In the genomic region with DNA sequence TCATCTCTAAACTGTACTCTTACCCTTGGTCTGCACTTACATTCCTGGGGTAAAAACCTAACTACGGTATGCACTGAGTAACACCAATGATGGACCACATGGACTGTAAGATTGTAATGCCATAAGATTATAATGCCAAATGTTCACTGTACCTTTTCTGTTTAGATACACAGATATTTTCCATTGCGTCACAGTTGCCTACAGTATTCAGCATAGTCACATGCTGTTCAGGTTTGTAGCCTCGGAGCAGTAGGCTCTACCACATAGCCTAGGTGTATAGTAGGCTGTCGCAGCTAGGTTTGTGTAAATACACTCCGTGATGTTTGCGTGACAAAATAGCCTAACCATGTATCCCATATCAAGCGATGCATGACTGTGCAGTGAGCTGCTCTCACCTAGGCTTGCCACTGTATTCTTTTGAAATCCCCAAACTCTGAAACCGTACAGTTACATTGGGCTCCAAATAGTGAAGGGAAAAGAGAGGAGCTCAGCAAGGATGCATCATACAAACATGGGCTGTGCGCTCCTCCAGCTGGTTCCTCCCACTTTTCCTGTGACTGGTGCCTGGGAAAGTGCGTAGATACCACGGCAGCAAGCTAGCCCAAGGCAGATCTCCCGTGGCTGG, we compare ENCODE assay signal across 11 cellular contexts. TPM values are rescaled to one million over a fixed set of nuclear protein-coding genes. Genes with fewer than 3 reads are reported as not detected.
DNase-seq lines count a peak whose midpoint lies in the region; ATAC-seq, FAIRE-seq and TF ChIP-seq lines count a peak whose summit lies in the region.
"Had no signal": no experiment of that assay in that cellular context is flagged by ENCODE, and none has a peak within 500 bp of the region (broad histone marks: within the 10 kb centered on the region; RNA-seq: fewer than 3 reads in every experiment).

No MANE protein-coding gene starts in this region.

- peak; percentile 26 to 71 for DNase-seq in A549 (ENCODE audit: low read depth in 1 of 2, low spot score in 1 of 2)
- peak; percentile 92 for DNase-seq in dermis blood vessel endothelial cell
- peak; percentile 26 for DNase-seq in lung (ENCODE audit: low spot score)
- DNase-seq in NCI-H146 treated with DMSO at 0.1 percent for 48 hours (lab: John Stamatoyannopoulos, UW; ENCODE audit: unreplicated experiment): no peak
- no peak for DNase-seq in retina
- DNase-seq in NCI-H2171 treated with DMSO at 0.1 percent for 48 hours (lab: John Stamatoyannopoulos, UW): no peak
- no peak for DNase-seq in cortex of kidney (lab: John Stamatoyannopoulos, UW)
- DNase-seq: AML-193, NCI-H524, WERI-Rb-1 had no signal

- peak overlapping the region; percentile 84 for H3K4me2 ChIP-seq in A549

- POLR2A ChIA-PET in A549 (lab: Yijun Ruan, JAX): interaction anchor here (1.0 to 2.3 kb wide), 4 partner anchors 19 to 150 kb away, joined by 4 to 19 read pairs (median 8); partner anchors contain the start of genes CDC20, CFAP57 and EBNA1BP2

- TF ChIP-seq RAD21 in A549 (conservative IDR thresholded peaks at IDR 0.05 in 1 of 2, IDR thresholded peaks at IDR 0.05 in 1 of 2): no peak

- CTCF ChIA-PET in A549 (lab: Yijun Ruan, JAX): interaction anchor here (2.4 kb wide), 1 partner anchor 19 kb away, joined by 9 read pairs; no protein-coding TSS in a partner anchor

- H3K36me3 ChIP-seq in HUES48 (ENCODE audit: control insufficient read depth, insufficient read depth, low read length) (no peaks in the 10 kb centered on the region), lung (ENCODE audit: control insufficient read depth in 2 of 2, insufficient read depth in 2 of 2, low read length in 2 of 2) (no peaks in the 10 kb centered on the region)
- H3K36me3 ChIP-seq: WERI-Rb-1 had no signal

- no peaks in the 10 kb centered on the region for H3K27me3 ChIP-seq in HUES48 (ENCODE audit: control insufficient read depth, insufficient read depth, low read length)
- no peaks in the 10 kb centered on the region for H3K27me3 ChIP-seq in lung (ENCODE audit: control insufficient read depth, insufficient read depth)

- no peak for TF ChIP-seq POLR2A in A549 (IDR thresholded peaks at IDR 0.05; ENCODE audit: low read length)

- WGBS in A549 (ENCODE audit: missing lambda C conversion rate): 13% methylated on average over 11 of the region's 12 CpGs
- 66 to 79% methylated on average over 12 of the region's 12 CpGs for WGBS in lung, 2 donors

- TF ChIP-seq CTCF in A549 (IDR thresholded peaks at IDR 0.05) (no peak), lung (IDR thresholded peaks at IDR 0.05; ENCODE audit: control extremely low read depth, extremely low read depth) (no peak)

- H3K9ac ChIP-seq in HUES48 (ENCODE audit: low read depth, low read length): peak overlapping the region; percentile 36; the same call in 1 of the 2 replicates

- peak overlapping the region; percentile 89 to 92 for H3K27ac ChIP-seq in A549
- H3K27ac ChIP-seq in HUES48 (ENCODE audit: low read depth, low read length): peak overlapping the region; percentile 91
- H3K27ac ChIP-seq in lung (ENCODE audit: low read depth in 1 of 2, low read length in 1 of 2): peak overlapping the region; percentile 49 to 75
- H3K27ac ChIP-seq: WERI-Rb-1 had no signal

- H3K4me3 ChIP-seq in A549 (peak overlapping the region; percentile 23), HUES48 (ENCODE audit: low read depth, low read length) (peak overlapping the region; percentile 17; the same call in 1 of the 2 replicates), lung (no peak overlapping the region)

- ATAC-seq in A549: peak; percentile 72 to 80
- peak; percentile 19 for ATAC-seq in lung (ENCODE audit: insufficient read depth, low FRiP score)

- H3K9me3 ChIP-seq in A549 (0 out of 3 replicates have a peak, but pooled peaks cover 3% of the 10 kb centered on the region), HUES48 (ENCODE audit: control insufficient read depth, insufficient read depth, low read length) (no peaks in the 10 kb centered on the region), lung (ENCODE audit: control insufficient read depth in 2 of 2, insufficient read depth in 1 of 2, low read length in 1 of 2) (no peaks in the 10 kb centered on the region)

- H3K4me1 ChIP-seq in A549: peaks cover 26% of the 10 kb centered on the region
- H3K4me1 ChIP-seq in HUES48 (ENCODE audit: control insufficient read depth, insufficient read depth, low read length): peaks cover 14% of the 10 kb centered on the region
- H3K4me1 ChIP-seq in lung (ENCODE audit: control insufficient read depth in 2 of 2, insufficient read depth in 2 of 2, low read length in 2 of 2): peaks cover 6 to 11% of the 10 kb centered on the region in 2 donors

- TF ChIP-seq EP300 in A549 (IDR thresholded peaks at IDR 0.05): no peak

- FAIRE-seq in A549 (lab: Jason Lieb, UNC): no peak

TF ChIP-seq in A549, 52 proteins besides CTCF, POLR2A, EP300 and RAD21:
- peak; percentile 13; the same call in 1 of the 2 replicates for TF ChIP-seq MAX (IDR thresholded peaks at IDR 0.05)
- TF ChIP-seq TP53 (CRISPR knock-in tag; IDR thresholded peaks at IDR 0.05): peak; percentile 27; the same call in 1 of the 2 replicates
- TF ChIP-seq USF2 (IDR thresholded peaks at IDR 0.05): 0 out of 2 replicates have a peak, but pooled peaks have one; percentile 7
- 0 out of 5 replicates have a peak, but pooled peaks of 1 of the 2 experiments have one; percentile 9 for TF ChIP-seq JUN (IDR thresholded peaks at IDR 0.05)
- TF ChIP-seq, protein P1, sequence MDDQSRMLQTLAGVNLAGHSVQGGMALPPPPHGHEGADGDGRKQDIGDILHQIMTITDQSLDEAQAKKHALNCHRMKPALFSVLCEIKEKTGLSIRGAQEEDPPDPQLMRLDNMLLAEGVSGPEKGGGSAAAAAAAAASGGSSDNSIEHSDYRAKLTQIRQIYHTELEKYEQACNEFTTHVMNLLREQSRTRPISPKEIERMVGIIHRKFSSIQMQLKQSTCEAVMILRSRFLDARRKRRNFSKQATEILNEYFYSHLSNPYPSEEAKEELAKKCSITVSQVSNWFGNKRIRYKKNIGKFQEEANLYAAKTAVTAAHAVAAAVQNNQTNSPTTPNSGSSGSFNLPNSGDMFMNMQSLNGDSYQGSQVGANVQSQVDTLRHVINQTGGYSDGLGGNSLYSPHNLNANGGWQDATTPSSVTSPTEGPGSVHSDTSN (IDR thresholded peaks at IDR 0.05): no peak
TF ChIP-seq in A549: peak in this region for 4.

RNA-seq across cellular contexts. Expression of gene CFAP57, which starts 35.2 kb away (rescaled TPM):
- polyA plus RNA-seq in A549 (2011; rRNA removed) (0.80 and 1.3 TPM in 2 replicates), A549 (2017; fragmentation: RNase III; extraction: RNeasy Plus Mini Kit Qiagen cat#74134 plus additional on column Dnase treatment) (0.54 to 0.73 TPM (median 0.62 TPM) in 3 replicates), lung (1 to 10 TPM; 1.7 to 2.2 TPM)
- 0.22 and 0.35 TPM in 2 replicates for polyA plus RNA-seq in A549 (2012; cell fraction: cytosol; rRNA removed)
- polyA plus RNA-seq in A549 (2012; cell fraction: nucleus; rRNA removed): 0.28 and 0.34 TPM in 2 replicates
- 1.3 and 2.2 TPM in 2 replicates for polyA minus RNA-seq in A549 (2011; rRNA and poly(A)+ RNA removed)
- total RNA-seq in dermis blood vessel endothelial cell (0.14 and 0.17 TPM in 2 replicates), lung (10 to 100 TPM; 10.4 to 12.3 TPM)

RNA-seq across cellular contexts. Expression of gene EBNA1BP2, which starts 35.3 kb away (rescaled TPM):
- polyA plus RNA-seq in A549 (2011; rRNA removed): 84.9 and 109 TPM in 2 replicates
- polyA plus RNA-seq in A549 (2012; cell fraction: cytosol; rRNA removed): 133 and 149 TPM in 2 replicates
- 93.1 and 111 TPM in 2 replicates for polyA plus RNA-seq in A549 (2012; cell fraction: nucleus; rRNA removed)
- 139 to 178 TPM (median 151 TPM) in 3 replicates for polyA plus RNA-seq in A549 (2017; fragmentation: RNase III; extraction: RNeasy Plus Mini Kit Qiagen cat#74134 plus additional on column Dnase treatment)
- 35.7 and 39.3 TPM in 2 replicates for polyA minus RNA-seq in A549 (2011; rRNA and poly(A)+ RNA removed)
- total RNA-seq in dermis blood vessel endothelial cell: 68.1 and 89.9 TPM in 2 replicates
- 10 to 100 TPM; 35.9 to 65.3 TPM for total RNA-seq in lung
- polyA plus RNA-seq in lung: 10 to 100 TPM; 51.5 to 99.4 TPM

Comparison
In these comparisons a context has a peak if more than half of its experiments do, and no peak if none do; other contexts are left out.
1. DNase-seq: peak in A549 (2 of 2), dermis blood vessel endothelial cell (single experiment) and lung (single experiment); none in NCI-H146 treated with DMSO at 0.1 percent for 48 hours (single experiment), retina (single experiment), NCI-H2171 treated with DMSO at 0.1 percent for 48 hours (single experiment) and cortex of kidney (single experiment).
2. Peak in every context shown above with its lines, with median percentiles within 50 percentile points of each other: H3K27ac ChIP-seq.